Comparison of ENCODE assay signal across 18 cellular contexts in genomic region chr14:80278293-80279037, GRCh38.
A peak's percentile ranks its signal among the peaks of the same experiment; 100 is the strongest.
DNase-seq lines count a peak whose midpoint lies in the region; ATAC-seq and TF ChIP-seq lines count a peak whose summit lies in the region.
"Had no signal": no experiment of that assay in that cellular context is flagged by ENCODE, and none has a peak within 500 bp of the region (broad histone marks: within the 10 kb centered on the region; RNA-seq: fewer than 3 reads in every experiment).

No MANE protein-coding gene starts in this region.

- no peaks in the 10 kb centered on the region for H3K36me3 ChIP-seq in heart left ventricle
- no peaks in the 10 kb centered on the region for H3K36me3 ChIP-seq in PC-3 (ENCODE audit: low read depth, low read length)

- H3K27me3 ChIP-seq in heart left ventricle (no peaks in the 10 kb centered on the region), PC-3 (ENCODE audit: low read length) (no peaks in the 10 kb centered on the region)

- peaks cover 10% of the 10 kb centered on the region for H3K4me1 Mint-ChIP-seq in osteocyte (ENCODE audit: unreplicated experiment)
- H3K4me1 Mint-ChIP-seq: activated B cell treated with CpG ODN at 0.5 μM for 24 hours; CD8-positive, alpha-beta memory T cell; naive B cell; T-helper 17 cell had no signal

- no peaks in the 10 kb centered on the region for H3K9me2 ChIP-seq in PC-3 (replicated peaks; ENCODE audit: low read length)

- no peaks in the 10 kb centered on the region for H3K36me3 Mint-ChIP-seq in osteocyte (ENCODE audit: unreplicated experiment)
- H3K36me3 Mint-ChIP-seq: CD8-positive, alpha-beta memory T cell; naive B cell had no signal

- no peaks in the 10 kb centered on the region for H3K27me3 Mint-ChIP-seq in osteocyte (ENCODE audit: unreplicated experiment)
- H3K27me3 Mint-ChIP-seq: activated B cell treated with CpG ODN at 0.5 μM for 24 hours; CD8-positive, alpha-beta memory T cell; naive B cell; T-helper 17 cell had no signal

- no TSS peak for BruUV-seq in PC-3 (replicated peaks; lab: Mats Ljungman, UMichigan)

- WGBS in heart left ventricle, 4 donors: 36 to 57% (median 48%) methylated on average over 2 of the region's 2 CpGs

- no peak overlapping the region for H3K4me3 Mint-ChIP-seq in osteocyte (ENCODE audit: unreplicated experiment)
- H3K4me3 Mint-ChIP-seq: activated B cell treated with CpG ODN at 0.5 μM for 24 hours; CD8-positive, alpha-beta memory T cell; naive B cell; T-helper 17 cell had no signal

- no peak for TF ChIP-seq CTCF in AG10803 (conservative IDR thresholded peaks at IDR 0.05; ENCODE audit: low read length)
- no peak for TF ChIP-seq CTCF in cardiac fibroblast (IDR thresholded peaks at IDR 0.05; ENCODE audit: low read depth, low read length)
- TF ChIP-seq CTCF in heart left ventricle (IDR thresholded peaks at IDR 0.05): no peak
- TF ChIP-seq CTCF in osteocyte (IDR thresholded peaks at IDR 0.05): no peak
- no peak for TF ChIP-seq CTCF in PC-3 (conservative IDR thresholded peaks at IDR 0.05; ENCODE audit: low read depth, low read length)

- H3K4me3 ChIP-seq in AG10803 (ENCODE audit: low read length) (no peak overlapping the region), cardiac fibroblast (replicated peaks in 1 of 2; ENCODE audit: low read depth in 2 of 2, low read length in 2 of 2) (no peak overlapping the region), heart left ventricle (no peak overlapping the region), PC-3 (ENCODE audit: low read length) (no peak overlapping the region)

- H3K27ac ChIP-seq in heart left ventricle (peak overlapping the region in 9 of 12 donors; percentile 22 to 67 (median 49)), PC-3 (ENCODE audit: low read length) (no peak overlapping the region)

- no peak for TF ChIP-seq POLR2A in heart left ventricle (IDR thresholded peaks at IDR 0.05)

- H2AFZ ChIP-seq in PC-3 (ENCODE audit: low read length): no peak overlapping the region

- no peaks in the 10 kb centered on the region for H4K20me1 ChIP-seq in PC-3 (ENCODE audit: low read length)

- peak overlapping the region; percentile 31 for H3K27ac Mint-ChIP-seq in osteocyte (ENCODE audit: unreplicated experiment)
- H3K27ac Mint-ChIP-seq: activated B cell treated with CpG ODN at 0.5 μM for 24 hours; CD8-positive, alpha-beta memory T cell; naive B cell; T-helper 17 cell had no signal

- peaks cover 4% of the 10 kb centered on the region for H3K9me3 Mint-ChIP-seq in osteocyte (ENCODE audit: unreplicated experiment)

- H3K4me1 ChIP-seq in heart left ventricle: peaks cover 0 to 15% (median 0%) of the 10 kb centered on the region in 12 donors
- no peaks in the 10 kb centered on the region for H3K4me1 ChIP-seq in PC-3 (ENCODE audit: insufficient read depth, low read length)

- peaks cover 0 to 5% (median 0%) of the 10 kb centered on the region in 12 donors for H3K9me3 ChIP-seq in heart left ventricle
- H3K9me3 ChIP-seq in PC-3 (ENCODE audit: low read length): no peaks in the 10 kb centered on the region

- peak; percentile 20 for DNase-seq in AG10803 (ENCODE audit: low read depth)
- DNase-seq in cardiac fibroblast (ENCODE audit: low read depth in 2 of 2): peak; percentile 62 to 82
- peak in 4 of 5 donors; percentile 27 to 49 (median 33) for DNase-seq in heart left ventricle
- no peak for DNase-seq in osteocyte (ENCODE audit: extremely low spot score, unreplicated experiment)
- no peak for DNase-seq in PC-3
- DNase-seq in stimulated activated CD4-positive, alpha-beta T cell treated with anti-CD3 and anti-CD28 coated beads, Interleukin-1b, Interleukin-23, amount 100 ng/mL, for 48 hours: no peak
- DNase-seq: ACHN; activated B cell treated with CpG ODN at 0.5 μM for 24 hours; activated effector memory CD4-positive, alpha-beta T cell treated with anti-CD3 and anti-CD28 coated beads, Interleukin-2, amount 50 U/mL, for 16 hours; CD8-positive, alpha-beta memory T cell; GDM1; naive B cell; NCI-H1694; NCI-H446 treated with DMSO at 0.1 percent for 48 hours; stimulated activated naive CD4-positive, alpha-beta T cell treated with Interleukin-2 at 50 U/mL for 16 hours; T-helper 17 cell had no signal

- CTCF ChIA-PET in PC-3 (lab: Charles Lee): no interaction called here

- intact Hi-C loops in heart left ventricle (cut with DNase I) (no loop called here), PC-3 (cut with micrococcal nuclease) (no loop called here)

- H3K79me2 ChIP-seq in PC-3 (ENCODE audit: low read length): no peaks in the 10 kb centered on the region

- H3F3A ChIP-seq in PC-3 (ENCODE audit: low read length, unreplicated experiment): no peaks in the 10 kb centered on the region

- ATAC-seq in heart left ventricle (peak in 3 of 4 donors; percentile 56 to 81 (median 81)), PC-3 (no peak), HG03460 (IDR thresholded peaks at IDR 0.05; ENCODE audit: unreplicated experiment) (no peak), HG03025 (IDR thresholded peaks at IDR 0.05; ENCODE audit: low FRiP score, unreplicated experiment) (no peak)
- ATAC-seq: T-helper 17 cell had no signal

- no peak overlapping the region for H3K4me2 ChIP-seq in PC-3 (ENCODE audit: low read length)

- H3K9ac ChIP-seq in PC-3 (ENCODE audit: low read length): no peak overlapping the region

- POLR2A ChIA-PET in PC-3 (lab: Charles Lee; ENCODE audit: unreplicated experiment): no interaction called here

Comparison
In these comparisons a context has a peak if more than half of its experiments do, and no peak if none do; other contexts are left out.
1. DNase-seq: peak in AG10803 (single experiment), cardiac fibroblast (2 of 2) and heart left ventricle (4 of 5); none in osteocyte (single experiment), PC-3 (single experiment) and stimulated activated CD4-positive, alpha-beta T cell treated with anti-CD3 and anti-CD28 coated beads, Interleukin-1b, Interleukin-23, amount 100 ng/mL, for 48 hours (single experiment).
2. ATAC-seq: peak in heart left ventricle (3 of 4); none in PC-3 (single experiment), HG03460 (single experiment) and HG03025 (single experiment).